1 cellular context compared by ENCODE assay signal in the genomic region with DNA sequence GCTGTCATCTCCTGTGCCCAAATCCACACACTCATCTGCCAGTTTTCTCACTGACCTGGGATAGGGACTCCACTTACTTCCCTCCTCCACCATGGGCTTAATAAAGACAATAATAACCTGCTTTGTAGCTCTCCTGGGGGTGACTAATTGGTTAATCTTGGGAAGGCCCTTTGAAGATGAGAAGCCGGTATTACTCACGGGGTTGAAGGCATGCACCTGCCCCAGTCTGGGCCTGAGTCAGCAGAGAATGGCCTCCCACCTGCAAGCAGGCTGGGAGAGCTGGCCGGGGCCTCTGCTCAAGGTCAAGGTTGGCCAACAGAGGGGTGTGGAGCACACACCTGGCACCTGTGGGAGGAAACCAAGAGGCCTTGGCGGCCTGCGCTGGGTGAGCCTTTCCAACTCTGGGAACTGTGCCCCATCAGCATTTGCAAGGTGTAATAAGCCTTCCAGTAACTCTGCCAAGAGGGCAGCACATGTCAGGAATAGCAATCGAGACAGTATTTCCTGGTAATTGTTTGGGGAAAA.
TF ChIP-seq lines count a peak whose summit lies in the region.

No MANE protein-coding gene starts in this region.

TF ChIP-seq in HepG2, 621 proteins besides CTCF, POLR2A, EP300 and RAD21 (continued from another document and continues in another):
- TF ChIP-seq, protein P1, sequence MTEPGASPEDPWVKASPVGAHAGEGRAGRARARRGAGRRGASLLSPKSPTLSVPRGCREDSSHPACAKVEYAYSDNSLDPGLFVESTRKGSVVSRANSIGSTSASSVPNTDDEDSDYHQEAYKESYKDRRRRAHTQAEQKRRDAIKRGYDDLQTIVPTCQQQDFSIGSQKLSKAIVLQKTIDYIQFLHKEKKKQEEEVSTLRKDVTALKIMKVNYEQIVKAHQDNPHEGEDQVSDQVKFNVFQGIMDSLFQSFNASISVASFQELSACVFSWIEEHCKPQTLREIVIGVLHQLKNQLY (CRISPR knock-in tag; IDR thresholded peaks at IDR 0.05): no peak
- TF ChIP-seq, protein P2, sequence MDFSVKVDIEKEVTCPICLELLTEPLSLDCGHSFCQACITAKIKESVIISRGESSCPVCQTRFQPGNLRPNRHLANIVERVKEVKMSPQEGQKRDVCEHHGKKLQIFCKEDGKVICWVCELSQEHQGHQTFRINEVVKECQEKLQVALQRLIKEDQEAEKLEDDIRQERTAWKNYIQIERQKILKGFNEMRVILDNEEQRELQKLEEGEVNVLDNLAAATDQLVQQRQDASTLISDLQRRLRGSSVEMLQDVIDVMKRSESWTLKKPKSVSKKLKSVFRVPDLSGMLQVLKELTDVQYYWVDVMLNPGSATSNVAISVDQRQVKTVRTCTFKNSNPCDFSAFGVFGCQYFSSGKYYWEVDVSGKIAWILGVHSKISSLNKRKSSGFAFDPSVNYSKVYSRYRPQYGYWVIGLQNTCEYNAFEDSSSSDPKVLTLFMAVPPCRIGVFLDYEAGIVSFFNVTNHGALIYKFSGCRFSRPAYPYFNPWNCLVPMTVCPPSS (IDR thresholded peaks at IDR 0.05): no peak
- no peak for TF ChIP-seq ZBTB1 (CRISPR knock-in tag; IDR thresholded peaks at IDR 0.05; ENCODE audit: borderline replicate concordance)
- no peak for TF ChIP-seq KMT2A (CRISPR knock-in tag; IDR thresholded peaks at IDR 0.05)
- no peak for TF ChIP-seq ZNF660 (CRISPR knock-in tag; IDR thresholded peaks at IDR 0.05; ENCODE audit: borderline replicate concordance, low read depth)
- no peak for TF ChIP-seq ZNF160 (CRISPR knock-in tag; IDR thresholded peaks at IDR 0.05)
- TF ChIP-seq ATAD3A (CRISPR knock-in tag; IDR thresholded peaks at IDR 0.05): no peak
- TF ChIP-seq, protein P3, sequence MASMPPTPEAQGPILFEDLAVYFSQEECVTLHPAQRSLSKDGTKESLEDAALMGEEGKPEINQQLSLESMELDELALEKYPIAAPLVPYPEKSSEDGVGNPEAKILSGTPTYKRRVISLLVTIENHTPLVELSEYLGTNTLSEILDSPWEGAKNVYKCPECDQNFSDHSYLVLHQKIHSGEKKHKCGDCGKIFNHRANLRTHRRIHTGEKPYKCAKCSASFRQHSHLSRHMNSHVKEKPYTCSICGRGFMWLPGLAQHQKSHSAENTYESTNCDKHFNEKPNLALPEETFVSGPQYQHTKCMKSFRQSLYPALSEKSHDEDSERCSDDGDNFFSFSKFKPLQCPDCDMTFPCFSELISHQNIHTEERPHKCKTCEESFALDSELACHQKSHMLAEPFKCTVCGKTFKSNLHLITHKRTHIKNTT (CRISPR knock-in tag; IDR thresholded peaks at IDR 0.05): no peak
- TF ChIP-seq, protein P4, sequence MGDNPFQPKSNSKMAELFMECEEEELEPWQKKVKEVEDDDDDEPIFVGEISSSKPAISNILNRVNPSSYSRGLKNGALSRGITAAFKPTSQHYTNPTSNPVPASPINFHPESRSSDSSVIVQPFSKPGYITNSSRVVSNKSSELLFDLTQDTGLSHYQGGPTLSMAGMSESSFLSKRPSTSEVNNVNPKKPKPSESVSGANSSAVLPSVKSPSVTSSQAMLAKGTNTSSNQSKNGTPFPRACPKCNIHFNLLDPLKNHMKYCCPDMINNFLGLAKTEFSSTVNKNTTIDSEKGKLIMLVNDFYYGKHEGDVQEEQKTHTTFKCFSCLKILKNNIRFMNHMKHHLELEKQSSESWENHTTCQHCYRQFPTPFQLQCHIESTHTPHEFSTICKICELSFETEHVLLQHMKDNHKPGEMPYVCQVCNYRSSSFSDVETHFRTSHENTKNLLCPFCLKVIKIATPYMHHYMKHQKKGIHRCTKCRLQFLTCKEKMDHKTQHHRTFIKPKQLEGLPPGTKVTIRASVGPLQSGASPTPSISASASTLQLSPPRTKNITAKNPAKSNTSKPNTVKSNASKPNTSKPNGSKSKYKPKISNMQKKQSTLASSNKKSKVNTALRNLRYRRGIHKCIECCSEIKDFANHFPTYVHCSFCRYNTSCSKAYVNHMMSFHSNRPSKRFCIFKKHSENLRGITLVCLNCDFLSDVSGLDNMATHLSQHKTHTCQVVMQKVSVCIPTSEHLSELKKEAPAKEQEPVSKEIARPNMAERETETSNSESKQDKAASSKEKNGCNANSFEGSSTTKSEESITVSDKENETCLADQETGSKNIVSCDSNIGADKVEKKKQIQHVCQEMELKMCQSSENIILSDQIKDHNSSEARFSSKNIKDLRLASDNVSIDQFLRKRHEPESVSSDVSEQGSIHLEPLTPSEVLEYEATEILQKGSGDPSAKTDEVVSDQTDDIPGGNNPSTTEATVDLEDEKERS (CRISPR knock-in tag; IDR thresholded peaks at IDR 0.05): 0 out of 2 replicates have a peak, but pooled peaks have one; percentile 36
- no peak for TF ChIP-seq FOXA3 (CRISPR knock-in tag; IDR thresholded peaks at IDR 0.05)
- TF ChIP-seq ZNF143 (CRISPR knock-in tag; IDR thresholded peaks at IDR 0.05): no peak
- no peak for TF ChIP-seq ELF3 (CRISPR knock-in tag; IDR thresholded peaks at IDR 0.05)
- TF ChIP-seq ZNF430 (CRISPR knock-in tag; IDR thresholded peaks at IDR 0.05): no peak
- TF ChIP-seq, protein P5, sequence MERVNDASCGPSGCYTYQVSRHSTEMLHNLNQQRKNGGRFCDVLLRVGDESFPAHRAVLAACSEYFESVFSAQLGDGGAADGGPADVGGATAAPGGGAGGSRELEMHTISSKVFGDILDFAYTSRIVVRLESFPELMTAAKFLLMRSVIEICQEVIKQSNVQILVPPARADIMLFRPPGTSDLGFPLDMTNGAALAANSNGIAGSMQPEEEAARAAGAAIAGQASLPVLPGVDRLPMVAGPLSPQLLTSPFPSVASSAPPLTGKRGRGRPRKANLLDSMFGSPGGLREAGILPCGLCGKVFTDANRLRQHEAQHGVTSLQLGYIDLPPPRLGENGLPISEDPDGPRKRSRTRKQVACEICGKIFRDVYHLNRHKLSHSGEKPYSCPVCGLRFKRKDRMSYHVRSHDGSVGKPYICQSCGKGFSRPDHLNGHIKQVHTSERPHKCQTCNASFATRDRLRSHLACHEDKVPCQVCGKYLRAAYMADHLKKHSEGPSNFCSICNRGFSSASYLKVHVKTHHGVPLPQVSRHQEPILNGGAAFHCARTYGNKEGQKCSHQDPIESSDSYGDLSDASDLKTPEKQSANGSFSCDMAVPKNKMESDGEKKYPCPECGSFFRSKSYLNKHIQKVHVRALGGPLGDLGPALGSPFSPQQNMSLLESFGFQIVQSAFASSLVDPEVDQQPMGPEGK (CRISPR knock-in tag; IDR thresholded peaks at IDR 0.05): no peak
- TF ChIP-seq ONECUT2 (CRISPR knock-in tag; IDR thresholded peaks at IDR 0.05): no peak
- TF ChIP-seq NCOA1 (CRISPR knock-in tag; IDR thresholded peaks at IDR 0.05): no peak
- TF ChIP-seq, protein P6, sequence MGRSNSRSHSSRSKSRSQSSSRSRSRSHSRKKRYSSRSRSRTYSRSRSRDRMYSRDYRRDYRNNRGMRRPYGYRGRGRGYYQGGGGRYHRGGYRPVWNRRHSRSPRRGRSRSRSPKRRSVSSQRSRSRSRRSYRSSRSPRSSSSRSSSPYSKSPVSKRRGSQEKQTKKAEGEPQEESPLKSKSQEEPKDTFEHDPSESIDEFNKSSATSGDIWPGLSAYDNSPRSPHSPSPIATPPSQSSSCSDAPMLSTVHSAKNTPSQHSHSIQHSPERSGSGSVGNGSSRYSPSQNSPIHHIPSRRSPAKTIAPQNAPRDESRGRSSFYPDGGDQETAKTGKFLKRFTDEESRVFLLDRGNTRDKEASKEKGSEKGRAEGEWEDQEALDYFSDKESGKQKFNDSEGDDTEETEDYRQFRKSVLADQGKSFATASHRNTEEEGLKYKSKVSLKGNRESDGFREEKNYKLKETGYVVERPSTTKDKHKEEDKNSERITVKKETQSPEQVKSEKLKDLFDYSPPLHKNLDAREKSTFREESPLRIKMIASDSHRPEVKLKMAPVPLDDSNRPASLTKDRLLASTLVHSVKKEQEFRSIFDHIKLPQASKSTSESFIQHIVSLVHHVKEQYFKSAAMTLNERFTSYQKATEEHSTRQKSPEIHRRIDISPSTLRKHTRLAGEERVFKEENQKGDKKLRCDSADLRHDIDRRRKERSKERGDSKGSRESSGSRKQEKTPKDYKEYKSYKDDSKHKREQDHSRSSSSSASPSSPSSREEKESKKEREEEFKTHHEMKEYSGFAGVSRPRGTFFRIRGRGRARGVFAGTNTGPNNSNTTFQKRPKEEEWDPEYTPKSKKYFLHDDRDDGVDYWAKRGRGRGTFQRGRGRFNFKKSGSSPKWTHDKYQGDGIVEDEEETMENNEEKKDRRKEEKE (IDR thresholded peaks at IDR 0.05): no peak
- no peak for TF ChIP-seq ZNF337 (CRISPR knock-in tag; IDR thresholded peaks at IDR 0.05; ENCODE audit: borderline replicate concordance, low read depth)
- TF ChIP-seq DR1 (CRISPR knock-in tag; IDR thresholded peaks at IDR 0.05): no peak
- TF ChIP-seq XBP1 (CRISPR knock-in tag; IDR thresholded peaks at IDR 0.05): no peak
- TF ChIP-seq, protein P7, sequence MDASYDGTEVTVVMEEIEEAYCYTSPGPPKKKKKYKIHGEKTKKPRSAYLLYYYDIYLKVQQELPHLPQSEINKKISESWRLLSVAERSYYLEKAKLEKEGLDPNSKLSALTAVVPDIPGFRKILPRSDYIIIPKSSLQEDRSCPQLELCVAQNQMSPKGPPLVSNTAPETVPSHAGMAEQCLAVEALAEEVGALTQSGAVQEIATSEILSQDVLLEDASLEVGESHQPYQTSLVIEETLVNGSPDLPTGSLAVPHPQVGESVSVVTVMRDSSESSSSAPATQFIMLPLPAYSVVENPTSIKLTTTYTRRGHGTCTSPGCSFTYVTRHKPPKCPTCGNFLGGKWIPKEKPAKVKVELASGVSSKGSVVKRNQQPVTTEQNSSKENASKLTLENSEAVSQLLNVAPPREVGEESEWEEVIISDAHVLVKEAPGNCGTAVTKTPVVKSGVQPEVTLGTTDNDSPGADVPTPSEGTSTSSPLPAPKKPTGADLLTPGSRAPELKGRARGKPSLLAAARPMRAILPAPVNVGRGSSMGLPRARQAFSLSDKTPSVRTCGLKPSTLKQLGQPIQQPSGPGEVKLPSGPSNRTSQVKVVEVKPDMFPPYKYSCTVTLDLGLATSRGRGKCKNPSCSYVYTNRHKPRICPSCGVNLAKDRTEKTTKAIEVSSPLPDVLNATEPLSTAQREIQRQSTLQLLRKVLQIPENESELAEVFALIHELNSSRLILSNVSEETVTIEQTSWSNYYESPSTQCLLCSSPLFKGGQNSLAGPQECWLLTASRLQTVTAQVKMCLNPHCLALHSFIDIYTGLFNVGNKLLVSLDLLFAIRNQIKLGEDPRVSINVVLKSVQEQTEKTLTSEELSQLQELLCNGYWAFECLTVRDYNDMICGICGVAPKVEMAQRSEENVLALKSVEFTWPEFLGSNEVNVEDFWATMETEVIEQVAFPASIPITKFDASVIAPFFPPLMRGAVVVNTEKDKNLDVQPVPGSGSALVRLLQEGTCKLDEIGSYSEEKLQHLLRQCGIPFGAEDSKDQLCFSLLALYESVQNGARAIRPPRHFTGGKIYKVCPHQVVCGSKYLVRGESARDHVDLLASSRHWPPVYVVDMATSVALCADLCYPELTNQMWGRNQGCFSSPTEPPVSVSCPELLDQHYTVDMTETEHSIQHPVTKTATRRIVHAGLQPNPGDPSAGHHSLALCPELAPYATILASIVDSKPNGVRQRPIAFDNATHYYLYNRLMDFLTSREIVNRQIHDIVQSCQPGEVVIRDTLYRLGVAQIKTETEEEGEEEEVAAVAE (CRISPR knock-in tag; IDR thresholded peaks at IDR 0.05; ENCODE audit: borderline replicate concordance): no peak
- TF ChIP-seq MTF2 (CRISPR knock-in tag; IDR thresholded peaks at IDR 0.05; ENCODE audit: borderline replicate concordance): no peak
- TF ChIP-seq SNRNP70 (IDR thresholded peaks at IDR 0.05; ENCODE audit: low read depth, low read length): no peak
- no peak for TF ChIP-seq SOX6 (IDR thresholded peaks at IDR 0.05)
- peak; percentile 30; the same call in 1 of the 2 replicates for TF ChIP-seq SOX6 (CRISPR knock-in tag; IDR thresholded peaks at IDR 0.05)
- no peak for TF ChIP-seq MBD4 (IDR thresholded peaks at IDR 0.05; ENCODE audit: borderline replicate concordance, low read length)
- TF ChIP-seq ZSCAN22 (CRISPR knock-in tag; IDR thresholded peaks at IDR 0.05): no peak
- TF ChIP-seq, protein P8, sequence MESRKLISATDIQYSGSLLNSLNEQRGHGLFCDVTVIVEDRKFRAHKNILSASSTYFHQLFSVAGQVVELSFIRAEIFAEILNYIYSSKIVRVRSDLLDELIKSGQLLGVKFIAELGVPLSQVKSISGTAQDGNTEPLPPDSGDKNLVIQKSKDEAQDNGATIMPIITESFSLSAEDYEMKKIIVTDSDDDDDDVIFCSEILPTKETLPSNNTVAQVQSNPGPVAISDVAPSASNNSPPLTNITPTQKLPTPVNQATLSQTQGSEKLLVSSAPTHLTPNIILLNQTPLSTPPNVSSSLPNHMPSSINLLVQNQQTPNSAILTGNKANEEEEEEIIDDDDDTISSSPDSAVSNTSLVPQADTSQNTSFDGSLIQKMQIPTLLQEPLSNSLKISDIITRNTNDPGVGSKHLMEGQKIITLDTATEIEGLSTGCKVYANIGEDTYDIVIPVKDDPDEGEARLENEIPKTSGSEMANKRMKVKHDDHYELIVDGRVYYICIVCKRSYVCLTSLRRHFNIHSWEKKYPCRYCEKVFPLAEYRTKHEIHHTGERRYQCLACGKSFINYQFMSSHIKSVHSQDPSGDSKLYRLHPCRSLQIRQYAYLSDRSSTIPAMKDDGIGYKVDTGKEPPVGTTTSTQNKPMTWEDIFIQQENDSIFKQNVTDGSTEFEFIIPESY (CRISPR knock-in tag; IDR thresholded peaks at IDR 0.05): peak; percentile 53; the same call in 1 of the 2 replicates
- TF ChIP-seq, protein P9, sequence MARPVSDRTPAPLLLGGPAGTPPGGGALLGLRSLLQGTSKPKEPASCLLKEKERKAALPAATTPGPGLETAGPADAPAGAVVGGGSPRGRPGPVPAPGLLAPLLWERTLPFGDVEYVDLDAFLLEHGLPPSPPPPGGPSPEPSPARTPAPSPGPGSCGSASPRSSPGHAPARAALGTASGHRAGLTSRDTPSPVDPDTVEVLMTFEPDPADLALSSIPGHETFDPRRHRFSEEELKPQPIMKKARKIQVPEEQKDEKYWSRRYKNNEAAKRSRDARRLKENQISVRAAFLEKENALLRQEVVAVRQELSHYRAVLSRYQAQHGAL (CRISPR knock-in tag; IDR thresholded peaks at IDR 0.05; ENCODE audit: not compliant biosample characterization): no peak
- TF ChIP-seq ZNF781 (CRISPR knock-in tag; IDR thresholded peaks at IDR 0.05; ENCODE audit: borderline replicate concordance, not compliant biosample characterization): no peak
- TF ChIP-seq TCF7 (IDR thresholded peaks at IDR 0.05; ENCODE audit: low read depth): peak; percentile 67; the same call in 1 of the 2 replicates
- no peak for TF ChIP-seq ZNF891 (CRISPR knock-in tag; IDR thresholded peaks at IDR 0.05)
- TF ChIP-seq ZNF333 (CRISPR knock-in tag; IDR thresholded peaks at IDR 0.05; ENCODE audit: borderline replicate concordance): no peak
- TF ChIP-seq RELA (CRISPR knock-in tag; IDR thresholded peaks at IDR 0.05): no peak
- TF ChIP-seq ZBTB3 (CRISPR knock-in tag; IDR thresholded peaks at IDR 0.05; ENCODE audit: borderline replicate concordance, low read depth): no peak
- no peak for TF ChIP-seq SRSF4 (IDR thresholded peaks at IDR 0.05; ENCODE audit: low read depth, low read length, poor library complexity, severe bottlenecking)
- peak; percentile 53 for TF ChIP-seq GATAD2A (CRISPR knock-in tag; IDR thresholded peaks at IDR 0.05)
- TF ChIP-seq, protein P10, sequence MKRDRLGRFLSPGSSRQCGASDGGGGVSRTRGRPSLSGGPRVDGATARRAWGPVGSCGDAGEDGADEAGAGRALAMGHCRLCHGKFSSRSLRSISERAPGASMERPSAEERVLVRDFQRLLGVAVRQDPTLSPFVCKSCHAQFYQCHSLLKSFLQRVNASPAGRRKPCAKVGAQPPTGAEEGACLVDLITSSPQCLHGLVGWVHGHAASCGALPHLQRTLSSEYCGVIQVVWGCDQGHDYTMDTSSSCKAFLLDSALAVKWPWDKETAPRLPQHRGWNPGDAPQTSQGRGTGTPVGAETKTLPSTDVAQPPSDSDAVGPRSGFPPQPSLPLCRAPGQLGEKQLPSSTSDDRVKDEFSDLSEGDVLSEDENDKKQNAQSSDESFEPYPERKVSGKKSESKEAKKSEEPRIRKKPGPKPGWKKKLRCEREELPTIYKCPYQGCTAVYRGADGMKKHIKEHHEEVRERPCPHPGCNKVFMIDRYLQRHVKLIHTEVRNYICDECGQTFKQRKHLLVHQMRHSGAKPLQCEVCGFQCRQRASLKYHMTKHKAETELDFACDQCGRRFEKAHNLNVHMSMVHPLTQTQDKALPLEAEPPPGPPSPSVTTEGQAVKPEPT (CRISPR knock-in tag; IDR thresholded peaks at IDR 0.05; ENCODE audit: low read depth): no peak
